In the genomic region with DNA sequence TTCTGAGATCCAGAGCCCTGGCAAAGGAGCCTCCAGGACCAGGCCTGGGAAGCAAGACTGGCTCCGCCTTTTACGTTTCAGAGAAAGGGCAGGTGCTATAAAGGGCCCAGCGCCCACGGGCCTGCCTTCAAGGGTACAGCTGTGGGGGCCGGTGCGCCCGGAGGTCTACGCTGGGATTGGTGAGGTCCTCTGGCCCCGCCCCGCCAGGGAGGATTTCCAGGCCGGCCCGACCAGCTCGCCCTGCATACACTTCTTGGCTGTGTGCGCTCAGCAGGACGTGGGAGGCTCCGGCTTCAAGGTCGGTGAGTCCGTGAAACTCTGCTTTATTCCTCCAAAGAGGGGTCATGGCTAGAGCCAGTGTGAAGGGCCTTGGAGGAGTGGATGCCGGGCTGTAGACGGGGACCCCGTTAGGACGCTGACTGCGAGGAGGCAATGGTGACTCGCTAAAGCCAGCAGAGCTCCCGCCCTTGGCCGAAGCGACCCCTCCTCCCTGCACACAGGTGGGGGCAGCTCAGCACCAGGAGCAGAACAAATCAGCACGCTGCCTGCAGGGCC, we compare ENCODE assay signal across 1 cellular context.
TF ChIP-seq lines count a peak whose summit lies in the region.

A gene (plus strand): TSS at position 243 of the 555 bp plus-strand sequence. CDS start 17,811 bp downstream, outside the sequence.

TF ChIP-seq in HepG2, 621 proteins besides CTCF, POLR2A, EP300 and RAD21 (continued from another document and continues in another):
- TF ChIP-seq, protein P1, sequence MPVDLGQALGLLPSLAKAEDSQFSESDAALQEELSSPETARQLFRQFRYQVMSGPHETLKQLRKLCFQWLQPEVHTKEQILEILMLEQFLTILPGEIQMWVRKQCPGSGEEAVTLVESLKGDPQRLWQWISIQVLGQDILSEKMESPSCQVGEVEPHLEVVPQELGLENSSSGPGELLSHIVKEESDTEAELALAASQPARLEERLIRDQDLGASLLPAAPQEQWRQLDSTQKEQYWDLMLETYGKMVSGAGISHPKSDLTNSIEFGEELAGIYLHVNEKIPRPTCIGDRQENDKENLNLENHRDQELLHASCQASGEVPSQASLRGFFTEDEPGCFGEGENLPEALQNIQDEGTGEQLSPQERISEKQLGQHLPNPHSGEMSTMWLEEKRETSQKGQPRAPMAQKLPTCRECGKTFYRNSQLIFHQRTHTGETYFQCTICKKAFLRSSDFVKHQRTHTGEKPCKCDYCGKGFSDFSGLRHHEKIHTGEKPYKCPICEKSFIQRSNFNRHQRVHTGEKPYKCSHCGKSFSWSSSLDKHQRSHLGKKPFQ (CRISPR knock-in tag; IDR thresholded peaks at IDR 0.05; ENCODE audit: insufficient replicate concordance) = no peak
- TF ChIP-seq, protein P2, sequence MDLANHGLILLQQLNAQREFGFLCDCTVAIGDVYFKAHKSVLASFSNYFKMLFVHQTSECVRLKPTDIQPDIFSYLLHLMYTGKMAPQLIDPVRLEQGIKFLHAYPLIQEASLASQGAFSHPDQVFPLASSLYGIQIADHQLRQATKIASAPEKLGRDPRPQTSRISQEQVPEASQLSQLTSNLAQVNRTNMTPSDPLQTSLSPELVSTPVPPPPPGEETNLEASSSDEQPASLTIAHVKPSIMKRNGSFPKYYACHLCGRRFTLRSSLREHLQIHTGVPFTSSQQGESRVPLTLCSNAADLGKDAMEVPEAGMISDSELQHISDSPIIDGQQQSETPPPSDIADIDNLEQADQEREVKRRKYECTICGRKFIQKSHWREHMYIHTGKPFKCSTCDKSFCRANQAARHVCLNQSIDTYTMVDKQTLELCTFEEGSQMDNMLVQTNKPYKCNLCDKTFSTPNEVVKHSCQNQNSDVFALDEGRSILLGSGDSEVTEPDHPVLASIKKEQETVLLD (CRISPR knock-in tag; IDR thresholded peaks at IDR 0.05; ENCODE audit: low read depth) = no peak
- 0 out of 2 replicates have a peak, but pooled peaks have one; percentile 64 for TF ChIP-seq ZNF547 (CRISPR knock-in tag; IDR thresholded peaks at IDR 0.05)
- TF ChIP-seq, protein P3, sequence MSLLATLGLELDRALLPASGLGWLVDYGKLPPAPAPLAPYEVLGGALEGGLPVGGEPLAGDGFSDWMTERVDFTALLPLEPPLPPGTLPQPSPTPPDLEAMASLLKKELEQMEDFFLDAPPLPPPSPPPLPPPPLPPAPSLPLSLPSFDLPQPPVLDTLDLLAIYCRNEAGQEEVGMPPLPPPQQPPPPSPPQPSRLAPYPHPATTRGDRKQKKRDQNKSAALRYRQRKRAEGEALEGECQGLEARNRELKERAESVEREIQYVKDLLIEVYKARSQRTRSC (CRISPR knock-in tag; IDR thresholded peaks at IDR 0.05; ENCODE audit: low read depth) = no peak
- TF ChIP-seq, protein P4, sequence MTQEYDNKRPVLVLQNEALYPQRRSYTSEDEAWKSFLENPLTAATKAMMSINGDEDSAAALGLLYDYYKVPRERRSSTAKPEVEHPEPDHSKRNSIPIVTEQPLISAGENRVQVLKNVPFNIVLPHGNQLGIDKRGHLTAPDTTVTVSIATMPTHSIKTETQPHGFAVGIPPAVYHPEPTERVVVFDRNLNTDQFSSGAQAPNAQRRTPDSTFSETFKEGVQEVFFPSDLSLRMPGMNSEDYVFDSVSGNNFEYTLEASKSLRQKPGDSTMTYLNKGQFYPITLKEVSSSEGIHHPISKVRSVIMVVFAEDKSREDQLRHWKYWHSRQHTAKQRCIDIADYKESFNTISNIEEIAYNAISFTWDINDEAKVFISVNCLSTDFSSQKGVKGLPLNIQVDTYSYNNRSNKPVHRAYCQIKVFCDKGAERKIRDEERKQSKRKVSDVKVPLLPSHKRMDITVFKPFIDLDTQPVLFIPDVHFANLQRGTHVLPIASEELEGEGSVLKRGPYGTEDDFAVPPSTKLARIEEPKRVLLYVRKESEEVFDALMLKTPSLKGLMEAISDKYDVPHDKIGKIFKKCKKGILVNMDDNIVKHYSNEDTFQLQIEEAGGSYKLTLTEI (CRISPR knock-in tag; conservative IDR thresholded peaks at IDR 0.05) = no peak
- TF ChIP-seq KDM1A (CRISPR knock-in tag; IDR thresholded peaks at IDR 0.05) = no peak
- TF ChIP-seq GTF3A (CRISPR knock-in tag; conservative IDR thresholded peaks at IDR 0.05) = no peak
- TF ChIP-seq, protein P5, sequence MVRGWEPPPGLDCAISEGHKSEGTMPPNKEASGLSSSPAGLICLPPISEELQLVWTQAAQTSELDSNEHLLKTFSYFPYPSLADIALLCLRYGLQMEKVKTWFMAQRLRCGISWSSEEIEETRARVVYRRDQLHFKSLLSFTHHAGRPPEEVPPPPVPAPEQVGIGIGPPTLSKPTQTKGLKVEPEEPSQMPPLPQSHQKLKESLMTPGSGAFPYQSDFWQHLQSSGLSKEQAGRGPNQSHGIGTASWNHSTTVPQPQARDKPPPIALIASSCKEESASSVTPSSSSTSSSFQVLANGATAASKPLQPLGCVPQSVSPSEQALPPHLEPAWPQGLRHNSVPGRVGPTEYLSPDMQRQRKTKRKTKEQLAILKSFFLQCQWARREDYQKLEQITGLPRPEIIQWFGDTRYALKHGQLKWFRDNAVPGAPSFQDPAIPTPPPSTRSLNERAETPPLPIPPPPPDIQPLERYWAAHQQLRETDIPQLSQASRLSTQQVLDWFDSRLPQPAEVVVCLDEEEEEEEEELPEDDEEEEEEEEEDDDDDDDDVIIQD (CRISPR knock-in tag; IDR thresholded peaks at IDR 0.05; ENCODE audit: low read depth) = no peak
- TF ChIP-seq HDAC6 (IDR thresholded peaks at IDR 0.05; ENCODE audit: low read depth, low read length) = no peak
- TF ChIP-seq, protein P6, sequence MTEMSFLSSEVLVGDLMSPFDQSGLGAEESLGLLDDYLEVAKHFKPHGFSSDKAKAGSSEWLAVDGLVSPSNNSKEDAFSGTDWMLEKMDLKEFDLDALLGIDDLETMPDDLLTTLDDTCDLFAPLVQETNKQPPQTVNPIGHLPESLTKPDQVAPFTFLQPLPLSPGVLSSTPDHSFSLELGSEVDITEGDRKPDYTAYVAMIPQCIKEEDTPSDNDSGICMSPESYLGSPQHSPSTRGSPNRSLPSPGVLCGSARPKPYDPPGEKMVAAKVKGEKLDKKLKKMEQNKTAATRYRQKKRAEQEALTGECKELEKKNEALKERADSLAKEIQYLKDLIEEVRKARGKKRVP (CRISPR knock-in tag; IDR thresholded peaks at IDR 0.05) = no peak
- TF ChIP-seq ZNF484 (CRISPR knock-in tag; IDR thresholded peaks at IDR 0.05; ENCODE audit: borderline replicate concordance, low read depth) = no peak
- TF ChIP-seq ZNF3 (CRISPR knock-in tag; IDR thresholded peaks at IDR 0.05) = no peak
- no peak for TF ChIP-seq ASH2L (IDR thresholded peaks at IDR 0.05; ENCODE audit: insufficient read length, low read depth, low read length)
- TF ChIP-seq ZNF766 (CRISPR knock-in tag; IDR thresholded peaks at IDR 0.05; ENCODE audit: borderline replicate concordance) = no peak
- TF ChIP-seq, protein P7, sequence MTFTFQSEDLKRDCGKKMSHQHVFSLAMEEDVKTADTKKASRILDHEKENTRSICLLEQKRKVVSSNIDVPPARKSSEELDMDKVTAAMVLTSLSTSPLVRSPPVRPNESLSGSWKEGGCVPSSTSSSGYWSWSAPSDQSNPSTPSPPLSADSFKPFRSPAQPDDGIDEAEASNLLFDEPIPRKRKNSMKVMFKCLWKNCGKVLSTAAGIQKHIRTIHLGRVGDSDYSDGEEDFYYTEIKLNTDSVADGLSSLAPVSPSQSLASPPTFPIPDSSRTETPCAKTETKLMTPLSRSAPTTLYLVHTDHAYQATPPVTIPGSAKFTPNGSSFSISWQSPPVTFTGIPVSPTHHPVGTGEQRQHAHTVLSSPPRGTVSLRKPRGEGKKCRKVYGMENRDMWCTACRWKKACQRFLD (CRISPR knock-in tag; IDR thresholded peaks at IDR 0.05; ENCODE audit: borderline replicate concordance) = no peak
- TF ChIP-seq TOE1 (CRISPR knock-in tag; IDR thresholded peaks at IDR 0.05) = no peak
- TF ChIP-seq FOXK1 (CRISPR knock-in tag; IDR thresholded peaks at IDR 0.05; ENCODE audit: borderline replicate concordance, low read depth) = no peak
- TF ChIP-seq THAP11 (CRISPR knock-in tag; IDR thresholded peaks at IDR 0.05) = no peak
- TF ChIP-seq, protein P8, sequence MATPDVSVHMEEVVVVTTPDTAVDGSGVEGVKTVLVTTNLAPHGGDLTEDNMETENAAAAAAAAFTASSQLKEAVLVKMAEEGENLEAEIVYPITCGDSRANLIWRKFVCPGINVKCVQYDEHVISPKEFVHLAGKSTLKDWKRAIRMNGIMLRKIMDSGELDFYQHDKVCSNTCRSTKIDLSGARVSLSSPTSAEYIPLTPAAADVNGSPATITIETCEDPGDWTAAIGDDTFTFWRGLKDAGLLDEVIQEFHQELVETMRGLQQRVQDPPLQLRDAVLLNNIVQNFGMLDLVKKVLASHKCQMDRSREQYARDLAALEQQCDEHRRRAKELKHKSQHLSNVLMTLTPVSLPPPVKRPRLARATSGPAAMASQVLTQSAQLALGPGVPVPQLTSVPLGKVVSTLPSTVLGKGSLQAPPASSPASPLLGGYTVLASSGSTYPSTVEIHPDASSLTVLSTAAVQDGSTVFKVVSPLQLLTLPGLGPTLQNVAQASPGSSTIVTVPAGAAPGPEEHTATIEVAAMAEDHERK (CRISPR knock-in tag; IDR thresholded peaks at IDR 0.05; ENCODE audit: low read depth) = no peak
- TF ChIP-seq HOXA5 (CRISPR knock-in tag; IDR thresholded peaks at IDR 0.05) = no peak
- TF ChIP-seq SP4 (CRISPR knock-in tag; IDR thresholded peaks at IDR 0.05) = peak; percentile 54; the same call in 1 of the 2 replicates
- TF ChIP-seq FOXP1 (IDR thresholded peaks at IDR 0.05) = no peak
- no peak for TF ChIP-seq FOXP1 (CRISPR knock-in tag; IDR thresholded peaks at IDR 0.05)
- no peak for TF ChIP-seq NFATC3 (CRISPR knock-in tag; IDR thresholded peaks at IDR 0.05)
- no peak for TF ChIP-seq ZNF333 (CRISPR knock-in tag; IDR thresholded peaks at IDR 0.05; ENCODE audit: borderline replicate concordance)
- no peak for TF ChIP-seq MIXL1 (CRISPR knock-in tag; IDR thresholded peaks at IDR 0.05)
- no peak for TF ChIP-seq PCBP1 (IDR thresholded peaks at IDR 0.05; ENCODE audit: borderline replicate concordance, low read depth, low read length)
- no peak for TF ChIP-seq JDP2 (CRISPR knock-in tag; IDR thresholded peaks at IDR 0.05; ENCODE audit: borderline replicate concordance)
- TF ChIP-seq, protein P9, sequence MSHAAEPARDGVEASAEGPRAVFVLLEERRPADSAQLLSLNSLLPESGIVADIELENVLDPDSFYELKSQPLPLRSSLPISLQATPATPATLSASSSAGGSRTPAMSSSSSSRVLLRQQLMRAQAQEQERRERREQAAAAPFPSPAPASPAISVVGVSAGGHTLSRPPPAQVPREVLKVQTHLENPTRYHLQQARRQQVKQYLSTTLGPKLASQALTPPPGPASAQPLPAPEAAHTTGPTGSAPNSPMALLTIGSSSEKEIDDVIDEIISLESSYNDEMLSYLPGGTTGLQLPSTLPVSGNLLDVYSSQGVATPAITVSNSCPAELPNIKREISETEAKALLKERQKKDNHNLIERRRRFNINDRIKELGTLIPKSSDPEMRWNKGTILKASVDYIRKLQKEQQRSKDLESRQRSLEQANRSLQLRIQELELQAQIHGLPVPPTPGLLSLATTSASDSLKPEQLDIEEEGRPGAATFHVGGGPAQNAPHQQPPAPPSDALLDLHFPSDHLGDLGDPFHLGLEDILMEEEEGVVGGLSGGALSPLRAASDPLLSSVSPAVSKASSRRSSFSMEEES (CRISPR knock-in tag; IDR thresholded peaks at IDR 0.05) = no peak
- TF ChIP-seq ZFP1 (CRISPR knock-in tag; IDR thresholded peaks at IDR 0.05) = no peak
- no peak for TF ChIP-seq HES4 (CRISPR knock-in tag; IDR thresholded peaks at IDR 0.05; ENCODE audit: borderline replicate concordance)
- TF ChIP-seq, protein P10, sequence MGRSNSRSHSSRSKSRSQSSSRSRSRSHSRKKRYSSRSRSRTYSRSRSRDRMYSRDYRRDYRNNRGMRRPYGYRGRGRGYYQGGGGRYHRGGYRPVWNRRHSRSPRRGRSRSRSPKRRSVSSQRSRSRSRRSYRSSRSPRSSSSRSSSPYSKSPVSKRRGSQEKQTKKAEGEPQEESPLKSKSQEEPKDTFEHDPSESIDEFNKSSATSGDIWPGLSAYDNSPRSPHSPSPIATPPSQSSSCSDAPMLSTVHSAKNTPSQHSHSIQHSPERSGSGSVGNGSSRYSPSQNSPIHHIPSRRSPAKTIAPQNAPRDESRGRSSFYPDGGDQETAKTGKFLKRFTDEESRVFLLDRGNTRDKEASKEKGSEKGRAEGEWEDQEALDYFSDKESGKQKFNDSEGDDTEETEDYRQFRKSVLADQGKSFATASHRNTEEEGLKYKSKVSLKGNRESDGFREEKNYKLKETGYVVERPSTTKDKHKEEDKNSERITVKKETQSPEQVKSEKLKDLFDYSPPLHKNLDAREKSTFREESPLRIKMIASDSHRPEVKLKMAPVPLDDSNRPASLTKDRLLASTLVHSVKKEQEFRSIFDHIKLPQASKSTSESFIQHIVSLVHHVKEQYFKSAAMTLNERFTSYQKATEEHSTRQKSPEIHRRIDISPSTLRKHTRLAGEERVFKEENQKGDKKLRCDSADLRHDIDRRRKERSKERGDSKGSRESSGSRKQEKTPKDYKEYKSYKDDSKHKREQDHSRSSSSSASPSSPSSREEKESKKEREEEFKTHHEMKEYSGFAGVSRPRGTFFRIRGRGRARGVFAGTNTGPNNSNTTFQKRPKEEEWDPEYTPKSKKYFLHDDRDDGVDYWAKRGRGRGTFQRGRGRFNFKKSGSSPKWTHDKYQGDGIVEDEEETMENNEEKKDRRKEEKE (IDR thresholded peaks at IDR 0.05) = no peak
- TF ChIP-seq, protein P11, sequence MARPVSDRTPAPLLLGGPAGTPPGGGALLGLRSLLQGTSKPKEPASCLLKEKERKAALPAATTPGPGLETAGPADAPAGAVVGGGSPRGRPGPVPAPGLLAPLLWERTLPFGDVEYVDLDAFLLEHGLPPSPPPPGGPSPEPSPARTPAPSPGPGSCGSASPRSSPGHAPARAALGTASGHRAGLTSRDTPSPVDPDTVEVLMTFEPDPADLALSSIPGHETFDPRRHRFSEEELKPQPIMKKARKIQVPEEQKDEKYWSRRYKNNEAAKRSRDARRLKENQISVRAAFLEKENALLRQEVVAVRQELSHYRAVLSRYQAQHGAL (CRISPR knock-in tag; IDR thresholded peaks at IDR 0.05; ENCODE audit: not compliant biosample characterization) = no peak
- TF ChIP-seq ZBTB20 (CRISPR knock-in tag; IDR thresholded peaks at IDR 0.05; ENCODE audit: borderline replicate concordance, low read depth) = no peak
- no peak for TF ChIP-seq MBD4 (IDR thresholded peaks at IDR 0.05; ENCODE audit: borderline replicate concordance, low read length)
- no peak for TF ChIP-seq PRPF4 (IDR thresholded peaks at IDR 0.05; ENCODE audit: low read depth, low read length, poor library complexity, severe bottlenecking)
- no peak for TF ChIP-seq ZNF674 (CRISPR knock-in tag; IDR thresholded peaks at IDR 0.05; ENCODE audit: low read depth)
- TF ChIP-seq, protein P12, sequence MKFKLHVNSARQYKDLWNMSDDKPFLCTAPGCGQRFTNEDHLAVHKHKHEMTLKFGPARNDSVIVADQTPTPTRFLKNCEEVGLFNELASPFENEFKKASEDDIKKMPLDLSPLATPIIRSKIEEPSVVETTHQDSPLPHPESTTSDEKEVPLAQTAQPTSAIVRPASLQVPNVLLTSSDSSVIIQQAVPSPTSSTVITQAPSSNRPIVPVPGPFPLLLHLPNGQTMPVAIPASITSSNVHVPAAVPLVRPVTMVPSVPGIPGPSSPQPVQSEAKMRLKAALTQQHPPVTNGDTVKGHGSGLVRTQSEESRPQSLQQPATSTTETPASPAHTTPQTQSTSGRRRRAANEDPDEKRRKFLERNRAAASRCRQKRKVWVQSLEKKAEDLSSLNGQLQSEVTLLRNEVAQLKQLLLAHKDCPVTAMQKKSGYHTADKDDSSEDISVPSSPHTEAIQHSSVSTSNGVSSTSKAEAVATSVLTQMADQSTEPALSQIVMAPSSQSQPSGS (CRISPR knock-in tag; IDR thresholded peaks at IDR 0.05) = no peak
- TF ChIP-seq ZNF337 (CRISPR knock-in tag; IDR thresholded peaks at IDR 0.05; ENCODE audit: borderline replicate concordance, low read depth) = 0 out of 2 replicates have a peak, but pooled peaks have one; percentile 59
- TF ChIP-seq ZNF607 (CRISPR knock-in tag; IDR thresholded peaks at IDR 0.05; ENCODE audit: borderline replicate concordance) = no peak
- no peak for TF ChIP-seq ZNF382 (CRISPR knock-in tag; IDR thresholded peaks at IDR 0.05; ENCODE audit: borderline replicate concordance)
- TF ChIP-seq NFRKB (IDR thresholded peaks at IDR 0.05) = no peak
